ENCODE assay signal across 15 cellular contexts in the genomic region with DNA sequence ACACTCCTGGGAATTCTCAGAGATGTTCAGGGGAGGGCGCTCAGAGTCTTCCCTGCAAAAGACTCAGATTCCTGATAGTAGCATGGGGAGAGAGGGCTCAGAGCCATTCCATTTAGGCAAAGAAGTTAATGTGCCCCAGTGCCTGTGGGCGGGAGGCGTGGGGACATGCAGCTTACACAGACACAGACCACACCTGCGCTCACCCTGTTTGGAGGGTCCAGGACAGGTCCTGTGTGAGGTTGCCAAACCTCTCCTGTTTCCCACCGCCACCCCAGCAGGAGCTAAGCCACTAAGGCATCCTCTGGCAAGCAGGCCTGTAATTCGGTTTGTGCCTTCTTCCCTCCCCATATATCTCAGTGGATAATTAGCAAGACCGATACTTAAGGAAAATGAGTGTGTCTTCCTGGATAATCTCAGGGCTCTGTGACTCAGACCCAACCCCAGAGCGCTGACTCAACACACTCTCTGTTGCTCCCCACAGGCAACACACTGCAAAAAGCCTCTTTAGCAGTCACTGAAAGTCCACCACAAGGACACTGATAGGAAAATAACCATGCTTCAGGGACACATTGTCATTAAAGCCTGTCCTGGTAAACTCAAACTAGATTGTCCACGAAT.
DNase-seq lines count a peak whose midpoint lies in the region; ATAC-seq and TF ChIP-seq lines count a peak whose summit lies in the region.
"Had no signal": no experiment of that assay in that cellular context is flagged by ENCODE, and none has a peak within 500 bp of the region (broad histone marks: within the 10 kb centered on the region; RNA-seq: fewer than 3 reads in every experiment).

No MANE protein-coding gene starts in this region.

- H3K18ac ChIP-seq in trophoblast cell (ENCODE audit: low read length), result no peak overlapping the region

- peak; percentile 93 for ATAC-seq in RWPE2 (ENCODE audit: low read depth)
- ATAC-seq in GM19452 (IDR thresholded peaks at IDR 0.05; ENCODE audit: unreplicated experiment), result no peak
- ATAC-seq: left lung had no signal

- no peak overlapping the region for H4K91ac ChIP-seq in trophoblast cell (ENCODE audit: low read depth, low read length)

- TF ChIP-seq CTCF in RWPE2 (IDR thresholded peaks at IDR 0.05; ENCODE audit: poor library complexity, severe bottlenecking), result no peak

- DNase-seq in GM04504 (ENCODE audit: low read depth) (peak; percentile 16), RWPE2 (ENCODE audit: low spot score) (no peak), trophoblast cell (no peak), activated gamma-delta T cell (lab: John Stamatoyannopoulos, UW) (no peak), globus pallidus (ENCODE audit: low spot score) (no peak), SKM-1 (lab: John Stamatoyannopoulos, UW; ENCODE audit: unreplicated experiment) (no peak)
- DNase-seq: activated T-cell treated with anti-CD3 and anti-CD28 coated beads, Interleukin-2, amount 50 U/mL, for 1 hour; CD4-positive, alpha-beta T cell; left lung; NCI-H2107; RPMI8226 had no signal

- no peak overlapping the region for H4K8ac ChIP-seq in trophoblast cell (ENCODE audit: low read depth, low read length)

- H3K4me3 ChIP-seq in RWPE2 (ENCODE audit: severe bottlenecking), result no peak overlapping the region
- no peak overlapping the region for H3K4me3 ChIP-seq in esophagus (ENCODE audit: low read depth in 1 of 2, low read length in 2 of 2)
- H3K4me3 ChIP-seq in trophoblast cell (ENCODE audit: low read depth, low read length), result no peak overlapping the region
- H3K4me3 ChIP-seq: left lung, neural progenitor cell had no signal

- no peak overlapping the region for H2AK5ac ChIP-seq in trophoblast cell (ENCODE audit: low read length)

- no peak overlapping the region for H3K14ac ChIP-seq in trophoblast cell (ENCODE audit: low read length)

- H2BK5ac ChIP-seq in trophoblast cell (ENCODE audit: low read depth, low read length, poor library complexity), result no peak overlapping the region

- WGBS in esophagus, 2 donors, result 73 to 76% methylated on average over 9 of the region's 9 CpGs
- no CpG with 5 or more reads among the region's 9 CpGs for WGBS in trophoblast cell (ENCODE audit: extremely low coverage, insufficient coverage, insufficient read length)

- peaks cover 8% of the 10 kb centered on the region for H3K79me1 ChIP-seq in trophoblast cell (ENCODE audit: low read length)

- H4K12ac ChIP-seq in trophoblast cell (ENCODE audit: low read depth, low read length), result no peak overlapping the region

- H3K79me2 ChIP-seq in trophoblast cell (ENCODE audit: control insufficient read depth, insufficient read depth, low read length, poor library complexity), result no peaks in the 10 kb centered on the region

- H3K27ac ChIP-seq in RWPE2 (ENCODE audit: poor library complexity, severe bottlenecking), result no peak overlapping the region
- H3K27ac ChIP-seq in esophagus (ENCODE audit: low read depth in 2 of 2, low read length in 1 of 2), result peak overlapping the region; percentile 45 to 80
- H3K27ac ChIP-seq in trophoblast cell (ENCODE audit: low read depth, low read length), result peak overlapping the region; percentile 15
- H3K27ac ChIP-seq: left lung, neural progenitor cell, VCaP had no signal

- H3K23ac ChIP-seq in trophoblast cell (ENCODE audit: low read length), result no peak overlapping the region

- H3K27me3 ChIP-seq in RWPE2 (ENCODE audit: insufficient read depth, poor library complexity, severe bottlenecking), result no peaks in the 10 kb centered on the region
- no peaks in the 10 kb centered on the region for H3K27me3 ChIP-seq in esophagus (ENCODE audit: control insufficient read depth in 1 of 2, insufficient read depth in 2 of 2, low read length in 2 of 2)
- H3K27me3 ChIP-seq in trophoblast cell (ENCODE audit: insufficient read depth, low read length), result no peaks in the 10 kb centered on the region
- H3K27me3 ChIP-seq: left lung, neural progenitor cell had no signal

- no peaks in the 10 kb centered on the region for H3K9me3 ChIP-seq in RWPE2 (ENCODE audit: severe bottlenecking)
- no peaks in the 10 kb centered on the region for H3K9me3 ChIP-seq in esophagus (ENCODE audit: control insufficient read depth in 2 of 2, insufficient read depth in 1 of 2, low read depth in 1 of 2, low read length in 1 of 2)
- H3K9me3 ChIP-seq in trophoblast cell (ENCODE audit: insufficient read depth, low read depth, low read length), result peaks cover 1% of the 10 kb centered on the region
- H3K9me3 ChIP-seq: left lung had no signal

- no peaks in the 10 kb centered on the region for H3K4me1 ChIP-seq in RWPE2 (ENCODE audit: insufficient read depth, poor library complexity, severe bottlenecking)
- peaks cover 2 to 7% of the 10 kb centered on the region in 2 donors for H3K4me1 ChIP-seq in esophagus (ENCODE audit: control insufficient read depth in 2 of 2, insufficient read depth in 2 of 2, low read length in 1 of 2)
- peaks cover 16 to 25% of the 10 kb centered on the region in 2 experiments for H3K4me1 ChIP-seq in trophoblast cell (ENCODE audit: control insufficient read depth in 1 of 2, insufficient read depth in 2 of 2, low read length in 2 of 2)
- H3K4me1 ChIP-seq: left lung had no signal

- no peak overlapping the region for H2BK120ac ChIP-seq in trophoblast cell (ENCODE audit: insufficient read depth, low read length, poor library complexity)

- H3K9ac ChIP-seq in trophoblast cell (ENCODE audit: low read length), result no peak overlapping the region
- H3K9ac ChIP-seq: neural progenitor cell had no signal

- no peak overlapping the region for H2BK12ac ChIP-seq in trophoblast cell (ENCODE audit: low read length)

- no peak overlapping the region for H3K4me2 ChIP-seq in trophoblast cell (ENCODE audit: low read length)
- H3K4me2 ChIP-seq: neural progenitor cell had no signal

- no peak overlapping the region for H2AFZ ChIP-seq in trophoblast cell (ENCODE audit: insufficient read depth, low read length, poor library complexity)
- H2AFZ ChIP-seq: neural progenitor cell had no signal

- no peaks in the 10 kb centered on the region for H3K36me3 ChIP-seq in RWPE2 (ENCODE audit: low read depth)
- H3K36me3 ChIP-seq in esophagus (ENCODE audit: control insufficient read depth in 2 of 2, insufficient read depth in 2 of 2, low read length in 1 of 2), result no peaks in the 10 kb centered on the region
- no peaks in the 10 kb centered on the region for H3K36me3 ChIP-seq in trophoblast cell (ENCODE audit: control insufficient read depth in 1 of 2, insufficient read depth in 2 of 2, low read length in 2 of 2)
- H3K36me3 ChIP-seq: left lung, neural progenitor cell had no signal

- H3K4ac ChIP-seq in trophoblast cell (ENCODE audit: low read depth, low read length), result no peak overlapping the region
